8 cellular contexts compared by ENCODE assay signal in genomic region chr14:69695664-69696527, GRCh38.
DNase-seq lines count a peak whose midpoint lies in the region; ATAC-seq lines count a peak whose summit lies in the region.

No MANE protein-coding gene starts in this region.

- no peak overlapping the region for H2BK12ac ChIP-seq in trophoblast cell (ENCODE audit: low read length)

- no peak overlapping the region for H4K91ac ChIP-seq in trophoblast cell (ENCODE audit: low read depth, low read length)

- H2AFZ ChIP-seq in trophoblast cell (ENCODE audit: insufficient read depth, low read length, poor library complexity) = no peak overlapping the region

- no peak overlapping the region for H2AK5ac ChIP-seq in mesendoderm (ENCODE audit: low read length)
- no peak overlapping the region for H2AK5ac ChIP-seq in trophoblast cell (ENCODE audit: low read length)

- H4K8ac ChIP-seq in mesendoderm (ENCODE audit: low read depth, low read length) = no peak overlapping the region
- no peak overlapping the region for H4K8ac ChIP-seq in trophoblast cell (ENCODE audit: low read depth, low read length)

- no peak overlapping the region for H3K56ac ChIP-seq in mesendoderm (ENCODE audit: low read length)

- DNase-seq in AG08395 (ENCODE audit: low spot score) (peak; percentile 19), NCI-H748 treated with DMSO at 0.1 percent for 48 hours (lab: John Stamatoyannopoulos, UW) (peak; percentile 96), mesendoderm (peak; percentile 43), trophoblast cell (no peak), HT-29 (ENCODE audit: low spot score) (no peak)

- H3K36me3 ChIP-seq in mesendoderm (ENCODE audit: control insufficient read depth, insufficient read depth, low read length) (no peaks in the 10 kb centered on the region), trophoblast cell (ENCODE audit: control insufficient read depth in 1 of 2, insufficient read depth in 2 of 2, low read length in 2 of 2) (no peaks in the 10 kb centered on the region)

- H3K27ac ChIP-seq in cingulate gyrus (ENCODE audit: low read depth, low read length) = peak overlapping the region; percentile 35
- H3K27ac ChIP-seq in mesendoderm (ENCODE audit: low read depth, low read length) = no peak overlapping the region
- H3K27ac ChIP-seq in trophoblast cell (ENCODE audit: low read depth, low read length) = no peak overlapping the region

- ATAC-seq in GM21529 (IDR thresholded peaks at IDR 0.05; ENCODE audit: unreplicated experiment) (peak; percentile 34), GM18861 (IDR thresholded peaks at IDR 0.05; ENCODE audit: unreplicated experiment) (no peak)

- H3K4me2 ChIP-seq in mesendoderm (ENCODE audit: low read length) (no peak overlapping the region), trophoblast cell (ENCODE audit: low read length) (no peak overlapping the region)

- H3K23ac ChIP-seq in mesendoderm (ENCODE audit: low read length) = no peak overlapping the region
- no peak overlapping the region for H3K23ac ChIP-seq in trophoblast cell (ENCODE audit: low read length)

- WGBS in mesendoderm (ENCODE audit: extremely low coverage, insufficient coverage, low lambda C conversion rate) = no CpG with 5 or more reads among the region's 2 CpGs
- WGBS in trophoblast cell (ENCODE audit: extremely low coverage, insufficient coverage, insufficient read length) = no CpG with 5 or more reads among the region's 2 CpGs

- H4K5ac ChIP-seq in mesendoderm (ENCODE audit: low read length) = no peak overlapping the region

- H3K4ac ChIP-seq in mesendoderm (ENCODE audit: low read depth, low read length) (no peak overlapping the region), trophoblast cell (ENCODE audit: low read depth, low read length) (no peak overlapping the region)

- H3K27me3 ChIP-seq in mesendoderm (ENCODE audit: insufficient read depth, low read length, poor library complexity) (no peaks in the 10 kb centered on the region), trophoblast cell (ENCODE audit: insufficient read depth, low read length) (no peaks in the 10 kb centered on the region)

- H2BK5ac ChIP-seq in mesendoderm (ENCODE audit: low read length) (no peak overlapping the region), trophoblast cell (ENCODE audit: low read depth, low read length, poor library complexity) (no peak overlapping the region)

- H4K12ac ChIP-seq in trophoblast cell (ENCODE audit: low read depth, low read length) = no peak overlapping the region

- H3K18ac ChIP-seq in mesendoderm (ENCODE audit: low read length) (no peak overlapping the region), trophoblast cell (ENCODE audit: low read length) (no peak overlapping the region)

- H3K79me2 ChIP-seq in mesendoderm (ENCODE audit: control insufficient read depth, insufficient read depth, low read length) (no peaks in the 10 kb centered on the region), trophoblast cell (ENCODE audit: control insufficient read depth, insufficient read depth, low read length, poor library complexity) (no peaks in the 10 kb centered on the region)

- peaks cover 2% of the 10 kb centered on the region for H3K9me3 ChIP-seq in trophoblast cell (ENCODE audit: insufficient read depth, low read depth, low read length)

- H3K4me3 ChIP-seq in mesendoderm (ENCODE audit: low read length) (no peak overlapping the region), trophoblast cell (ENCODE audit: low read depth, low read length) (no peak overlapping the region)

- no peak overlapping the region for H2BK120ac ChIP-seq in mesendoderm (ENCODE audit: low read depth, low read length)
- H2BK120ac ChIP-seq in trophoblast cell (ENCODE audit: insufficient read depth, low read length, poor library complexity) = no peak overlapping the region

- H3K9ac ChIP-seq in mesendoderm (ENCODE audit: low read length) = no peak overlapping the region
- no peak overlapping the region for H3K9ac ChIP-seq in trophoblast cell (ENCODE audit: low read length)

- H2BK15ac ChIP-seq in mesendoderm (replicated peaks; ENCODE audit: low read depth) = no peak overlapping the region

- peaks cover 16% of the 10 kb centered on the region for H3K4me1 ChIP-seq in mesendoderm (ENCODE audit: control insufficient read depth, low read depth, low read length)
- peaks cover 6 to 9% of the 10 kb centered on the region in 2 experiments for H3K4me1 ChIP-seq in trophoblast cell (ENCODE audit: control insufficient read depth in 1 of 2, insufficient read depth in 2 of 2, low read length in 2 of 2)

- H3K79me1 ChIP-seq in mesendoderm (ENCODE audit: low read length) (no peaks in the 10 kb centered on the region), trophoblast cell (ENCODE audit: low read length) (no peaks in the 10 kb centered on the region)

- H3K14ac ChIP-seq in trophoblast cell (ENCODE audit: low read length) = no peak overlapping the region

Comparison
In these comparisons a context has a peak if more than half of its experiments do, and no peak if none do; other contexts are left out.
1. DNase-seq: peak in AG08395 (single experiment), NCI-H748 treated with DMSO at 0.1 percent for 48 hours (single experiment) and mesendoderm (single experiment); none in trophoblast cell (0 of 2) and HT-29 (single experiment).